Comparison of ENCODE assay signal across 23 cellular contexts in genomic region chr1:187921426-187921825, GRCh38.
"Had no signal": no experiment of that assay in that cellular context is flagged by ENCODE, and none has a peak within 500 bp of the region (broad histone marks: within the 10 kb centered on the region; RNA-seq: fewer than 3 reads in every experiment).

No MANE protein-coding gene starts in this region.

- H3K27ac ChIP-seq: esophagus squamous epithelium, gastroesophageal sphincter, neutrophil, psoas muscle, spleen, testis, tibial nerve had no signal

- DNase-seq: effector memory CD8-positive, alpha-beta T cell; esophagus squamous epithelium; foreskin fibroblast; glutamatergic neuron; kidney glomerular epithelial cell; mammary epithelial cell; mucosa of descending colon; naive thymus-derived CD8-positive, alpha-beta T cell; psoas muscle; retina; spleen; stimulated activated CD4-positive, alpha-beta T cell treated with anti-CD3 and anti-CD28 coated beads, Interleukin-15, amount 100 ng/mL, for 24 hours; stimulated activated CD4-positive, alpha-beta T cell treated with anti-CD3 and anti-CD28 coated beads, Interleukin-1b, Interleukin-23, amount 100 ng/mL, for 48 hours; stimulated activated CD4-positive, alpha-beta T cell treated with anti-CD3 and anti-CD28 coated beads, Interleukin-4, amount 100 ng/mL, for 24 hours; stimulated activated naive B cell treated with anti-CD40 and anti-IgM and Interleukin-4, amounts not matched to agents 10 μg/mL and 1 μg/mL and 100 μg/mL, for 72 hours; stimulated activated naive CD8-positive, alpha-beta T cell treated with anti-CD3 and anti-CD28 coated beads, Interleukin-15, amount 100 ng/mL, for 72 hours; testis had no signal

- H3K4me1 Mint-ChIP-seq: naive thymus-derived CD8-positive, alpha-beta T cell; stimulated activated naive B cell treated with anti-CD40 and anti-IgM and Interleukin-4, amounts not matched to agents 10 μg/mL and 1 μg/mL and 100 μg/mL, for 72 hours; stimulated activated naive CD8-positive, alpha-beta T cell treated with anti-CD3 and anti-CD28 coated beads, Interleukin-15, amount 100 ng/mL, for 72 hours had no signal

- H3K27me3 Mint-ChIP-seq: dendritic cell treated with granulocyte-macrophage colony-stimulating factor and Interleukin-4, amounts not matched to agents 40 ng/mL and 50 ng/mL, for 4 days; effector memory CD8-positive, alpha-beta T cell; naive thymus-derived CD8-positive, alpha-beta T cell; stimulated activated naive B cell treated with anti-CD40 and anti-IgM and Interleukin-4, amounts not matched to agents 10 μg/mL and 1 μg/mL and 100 μg/mL, for 72 hours; stimulated activated naive CD8-positive, alpha-beta T cell treated with anti-CD3 and anti-CD28 coated beads, Interleukin-15, amount 100 ng/mL, for 72 hours had no signal

- H3K36me3 Mint-ChIP-seq: naive thymus-derived CD8-positive, alpha-beta T cell; stimulated activated naive B cell treated with anti-CD40 and anti-IgM and Interleukin-4, amounts not matched to agents 10 μg/mL and 1 μg/mL and 100 μg/mL, for 72 hours had no signal

- ATAC-seq: effector memory CD8-positive, alpha-beta T cell; gastroesophageal sphincter; left lobe of liver; mucosa of descending colon; naive thymus-derived CD8-positive, alpha-beta T cell; psoas muscle; sciatic nerve; stimulated activated naive B cell treated with anti-CD40 and anti-IgM and Interleukin-4, amounts not matched to agents 10 μg/mL and 1 μg/mL and 100 μg/mL, for 72 hours; stimulated activated naive CD8-positive, alpha-beta T cell treated with anti-CD3 and anti-CD28 coated beads, Interleukin-15, amount 100 ng/mL, for 72 hours had no signal

- H3K4me3 Mint-ChIP-seq: dendritic cell treated with granulocyte-macrophage colony-stimulating factor and Interleukin-4, amounts not matched to agents 40 ng/mL and 50 ng/mL, for 4 days; effector memory CD8-positive, alpha-beta T cell; naive thymus-derived CD8-positive, alpha-beta T cell; stimulated activated naive B cell treated with anti-CD40 and anti-IgM and Interleukin-4, amounts not matched to agents 10 μg/mL and 1 μg/mL and 100 μg/mL, for 72 hours; stimulated activated naive CD8-positive, alpha-beta T cell treated with anti-CD3 and anti-CD28 coated beads, Interleukin-15, amount 100 ng/mL, for 72 hours had no signal

- H3K9me3 Mint-ChIP-seq: dendritic cell treated with granulocyte-macrophage colony-stimulating factor and Interleukin-4, amounts not matched to agents 40 ng/mL and 50 ng/mL, for 4 days had no signal

- H3K9me3 ChIP-seq: esophagus squamous epithelium, gastroesophageal sphincter, mucosa of descending colon, neutrophil, psoas muscle, spleen, testis, tibial nerve had no signal

- H3K4me3 ChIP-seq: esophagus squamous epithelium, gastroesophageal sphincter, mucosa of descending colon, psoas muscle, spleen, testis, tibial nerve had no signal

- H3K27ac Mint-ChIP-seq: dendritic cell treated with granulocyte-macrophage colony-stimulating factor and Interleukin-4, amounts not matched to agents 40 ng/mL and 50 ng/mL, for 4 days; effector memory CD8-positive, alpha-beta T cell; naive thymus-derived CD8-positive, alpha-beta T cell; stimulated activated naive B cell treated with anti-CD40 and anti-IgM and Interleukin-4, amounts not matched to agents 10 μg/mL and 1 μg/mL and 100 μg/mL, for 72 hours; stimulated activated naive CD8-positive, alpha-beta T cell treated with anti-CD3 and anti-CD28 coated beads, Interleukin-15, amount 100 ng/mL, for 72 hours had no signal

- H3K36me3 ChIP-seq: esophagus squamous epithelium, gastroesophageal sphincter, neutrophil, spleen, tibial nerve had no signal

- H3K27me3 ChIP-seq: esophagus squamous epithelium, gastroesophageal sphincter, neutrophil, spleen, testis, tibial nerve had no signal

- H3K4me1 ChIP-seq: esophagus squamous epithelium, gastroesophageal sphincter, psoas muscle, spleen, testis, tibial nerve had no signal
